ENCODE assay signal across 14 cellular contexts in genomic region chr2:167758292-167758691, GRCh38.
DNase-seq lines count a peak whose midpoint lies in the region; TF ChIP-seq lines count a peak whose summit lies in the region.
"Had no signal": no experiment of that assay in that cellular context is flagged by ENCODE, and none has a peak within 500 bp of the region (broad histone marks: within the 10 kb centered on the region; RNA-seq: fewer than 3 reads in every experiment).

No MANE protein-coding gene starts in this region.

- H4K91ac ChIP-seq in neuronal stem cell (ENCODE audit: low read depth, low read length, poor library complexity), result peak overlapping the region; percentile 4

- TF ChIP-seq CTCF in colonic mucosa (IDR thresholded peaks at IDR 0.05), result no peak

- no peak overlapping the region for H2BK12ac ChIP-seq in neuronal stem cell (ENCODE audit: low read length)

- H2BK15ac ChIP-seq in neuronal stem cell (ENCODE audit: low read length), result peak overlapping the region; percentile 34

- H3K23ac ChIP-seq in neuronal stem cell (ENCODE audit: low read depth, low read length, poor library complexity), result no peak overlapping the region

- H2AFZ ChIP-seq in neuronal stem cell (ENCODE audit: low read length), result no peak overlapping the region

- H3K4me2 ChIP-seq in neuronal stem cell (ENCODE audit: insufficient read depth, low read length, poor library complexity, severe bottlenecking), result no peak overlapping the region
- H3K4me2 ChIP-seq: BLaER1 treated with 17β-estradiol and CSF1 and Interleukin-3, amounts not matched to agents 10 nM and 100 nM had no signal

- H3K36me3 ChIP-seq in NT2/D1 (ENCODE audit: insufficient read depth, insufficient read length, low read length), result no peaks in the 10 kb centered on the region
- no peaks in the 10 kb centered on the region for H3K36me3 ChIP-seq in iPS-20b (ENCODE audit: insufficient read depth, low read depth, low read length)
- H3K36me3 ChIP-seq in neuronal stem cell (replicated peaks in 1 of 2; ENCODE audit: control insufficient read depth in 2 of 2, insufficient read depth in 2 of 2, low read length in 2 of 2), result no peaks in the 10 kb centered on the region
- H3K36me3 ChIP-seq in colonic mucosa, result no peaks in the 10 kb centered on the region
- H3K36me3 ChIP-seq: BLaER1 treated with 17β-estradiol and CSF1 and Interleukin-3, amounts not matched to agents 10 nM and 100 nM had no signal

- H3K14ac ChIP-seq in neuronal stem cell (ENCODE audit: low read length), result no peak overlapping the region

- intact Hi-C loops in colonic mucosa (cut with DNase I), result no loop called here

- H3K79me1 ChIP-seq in neuronal stem cell (ENCODE audit: low read depth, low read length), result no peaks in the 10 kb centered on the region

- H3K9ac ChIP-seq in NT2/D1 (ENCODE audit: insufficient read length, low read depth) (no peak overlapping the region), iPS-20b (ENCODE audit: low read depth, low read length) (peak overlapping the region; percentile 10; the same call in 1 of the 2 replicates), neuronal stem cell (ENCODE audit: low read depth, low read length, poor library complexity) (no peak overlapping the region), colonic mucosa (ENCODE audit: low read depth in 2 of 2, low read length in 2 of 2) (no peak overlapping the region)
- H3K9ac ChIP-seq: BLaER1 treated with 17β-estradiol and CSF1 and Interleukin-3, amounts not matched to agents 10 nM and 100 nM had no signal

- H2BK120ac ChIP-seq in neuronal stem cell (ENCODE audit: low read depth, low read length), result no peak overlapping the region

- H3K9me3 ChIP-seq in NT2/D1 (ENCODE audit: insufficient read depth, low read length) (0 out of 2 replicates have a peak, but pooled peaks cover 3% of the 10 kb centered on the region), iPS-20b (ENCODE audit: insufficient read depth, low read depth, low read length) (no peaks in the 10 kb centered on the region), neuronal stem cell (replicated peaks in 1 of 2; ENCODE audit: control insufficient read depth in 2 of 2, insufficient read depth in 1 of 2, low read depth in 1 of 2, low read length in 2 of 2) (peaks cover 0 to 2% of the 10 kb centered on the region in 2 donors), colonic mucosa (no peaks in the 10 kb centered on the region)
- H3K9me3 ChIP-seq: BLaER1 treated with 17β-estradiol and CSF1 and Interleukin-3, amounts not matched to agents 10 nM and 100 nM had no signal

- H3K4me1 ChIP-seq in NT2/D1 (ENCODE audit: insufficient read depth, insufficient read length), result peaks cover 3% of the 10 kb centered on the region
- peaks cover 46% of the 10 kb centered on the region; the same call in 1 of the 2 replicates for H3K4me1 ChIP-seq in iPS-20b (ENCODE audit: insufficient read depth, low read length)
- peaks cover 10 to 17% of the 10 kb centered on the region in 2 donors for H3K4me1 ChIP-seq in neuronal stem cell (ENCODE audit: control insufficient read depth in 2 of 2, insufficient read depth in 1 of 2, low read depth in 1 of 2, low read length in 2 of 2)
- no peaks in the 10 kb centered on the region for H3K4me1 ChIP-seq in colonic mucosa
- H3K4me1 ChIP-seq: BLaER1 treated with 17β-estradiol and CSF1 and Interleukin-3, amounts not matched to agents 10 nM and 100 nM had no signal

- H3K4me3 ChIP-seq in NT2/D1 (ENCODE audit: insufficient read length, low read depth) (no peak overlapping the region), iPS-20b (ENCODE audit: low read length) (no peak overlapping the region), neuronal stem cell (ENCODE audit: low read length in 2 of 2) (no peak overlapping the region), colonic mucosa (no peak overlapping the region)
- H3K4me3 ChIP-seq: BLaER1 treated with 17β-estradiol and CSF1 and Interleukin-3, amounts not matched to agents 10 nM and 100 nM; K562 had no signal

- H2AK5ac ChIP-seq in neuronal stem cell (ENCODE audit: low read depth, low read length), result no peak overlapping the region

- H3K27me3 ChIP-seq in NT2/D1 (ENCODE audit: insufficient read depth, insufficient read length), result no peaks in the 10 kb centered on the region
- H3K27me3 ChIP-seq in iPS-20b (ENCODE audit: insufficient read depth, low read length), result no peaks in the 10 kb centered on the region
- no peaks in the 10 kb centered on the region for H3K27me3 ChIP-seq in neuronal stem cell (ENCODE audit: control insufficient read depth in 3 of 3, insufficient read depth in 3 of 3, low read depth in 1 of 3, low read length in 3 of 3)
- no peaks in the 10 kb centered on the region for H3K27me3 ChIP-seq in colonic mucosa
- H3K27me3 ChIP-seq: BLaER1 treated with 17β-estradiol and CSF1 and Interleukin-3, amounts not matched to agents 10 nM and 100 nM had no signal

- peak overlapping the region; percentile 83 for H3K18ac ChIP-seq in neuronal stem cell (ENCODE audit: low read length)

- H2BK5ac ChIP-seq in neuronal stem cell (ENCODE audit: low read length), result no peak overlapping the region

- WGBS in neuronal stem cell (ENCODE audit: extremely low coverage in 2 of 2, insufficient read length in 2 of 2, insufficient replicate concordance in 1 of 2), 2 donors, result no CpG with 5 or more reads among the region's 6 CpGs

- H3K4ac ChIP-seq in neuronal stem cell (ENCODE audit: low read length), result no peak overlapping the region

- H3K27ac ChIP-seq in iPS-20b (ENCODE audit: low read length) (no peak overlapping the region), neuronal stem cell (replicated peaks; ENCODE audit: low read length) (no peak overlapping the region), colonic mucosa (no peak overlapping the region), substantia nigra (ENCODE audit: low read depth, low read length, poor library complexity, severe bottlenecking) (no peak overlapping the region)
- H3K27ac ChIP-seq: BLaER1 treated with 17β-estradiol and CSF1 and Interleukin-3, amounts not matched to agents 10 nM and 100 nM had no signal

- H4K8ac ChIP-seq in neuronal stem cell (ENCODE audit: low read depth, low read length), result no peak overlapping the region

- DNase-seq in ELF-1 (ENCODE audit: low read depth, low spot score) (peak; percentile 12), NT2/D1 (ENCODE audit: low read depth, low spot score) (peak; percentile 82), neuronal stem cell (ENCODE audit: low spot score) (no peak), colonic mucosa (no peak), substantia nigra (lab: John Stamatoyannopoulos, UW) (no peak), NCI-H1694 (lab: John Stamatoyannopoulos, UW) (no peak)
- no peak for DNase-seq in activated CD4-positive, CD25-positive, alpha-beta regulatory T cell (lab: John Stamatoyannopoulos, UW)
- DNase-seq: 8988T; CD4-positive, CD25-positive, alpha-beta regulatory T cell; DMS53; GOT3 had no signal

Comparison
In these comparisons a context has a peak if more than half of its experiments do, and no peak if none do; other contexts are left out.
1. DNase-seq: peak in ELF-1 (single experiment) and NT2/D1 (single experiment); none in neuronal stem cell (single experiment), colonic mucosa (single experiment), substantia nigra (0 of 49), NCI-H1694 (single experiment) and activated CD4-positive, CD25-positive, alpha-beta regulatory T cell (0 of 4).